In the genomic region with DNA sequence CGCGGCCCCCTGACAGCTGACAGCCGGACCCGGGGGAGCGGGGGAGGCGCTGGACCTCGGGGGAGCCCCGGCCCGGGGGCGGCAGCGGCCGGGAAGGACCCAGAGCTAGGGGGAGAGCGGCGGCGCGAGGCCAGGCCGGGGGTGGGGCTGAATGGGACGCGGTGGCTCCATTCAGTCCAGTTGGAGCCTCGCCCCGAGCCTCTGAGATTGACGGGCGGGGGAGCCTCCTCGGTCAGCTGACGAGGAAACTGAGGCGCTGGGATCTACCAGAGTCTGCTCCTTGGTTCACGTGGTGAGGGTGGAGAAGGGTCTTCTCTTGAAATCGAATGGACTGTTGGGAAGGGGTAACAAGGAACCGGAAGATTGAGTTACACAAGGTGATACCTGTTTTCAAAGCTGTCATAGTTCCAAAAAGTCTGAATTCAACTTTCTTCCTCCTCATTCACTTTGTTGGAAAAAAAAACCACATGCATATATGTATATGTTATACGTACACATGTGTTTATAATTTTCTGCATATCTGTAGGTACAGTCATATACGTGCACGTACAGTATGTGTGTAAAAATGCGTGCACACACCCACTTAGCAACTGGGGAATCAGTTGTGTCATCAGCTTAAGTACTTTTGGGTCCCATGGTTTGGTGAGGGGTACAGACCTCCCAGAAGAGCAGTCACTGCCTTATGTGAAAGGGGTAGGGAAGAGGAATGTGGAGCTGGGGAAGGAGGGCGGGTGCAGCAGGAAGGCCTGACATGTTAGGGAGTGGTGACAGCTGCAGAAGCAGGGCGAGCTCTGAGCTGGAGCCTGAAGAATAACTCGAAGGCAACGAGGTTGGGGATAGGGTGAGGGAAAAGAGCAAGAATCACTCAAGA, we compare ENCODE assay signal across 1 cellular context.
TF ChIP-seq lines count a peak whose summit lies in the region.

No MANE protein-coding gene starts in this region.

TF ChIP-seq in GM12878, 131 proteins besides CTCF, POLR2A, EP300 and RAD21:
- TF ChIP-seq LARP7 (IDR thresholded peaks at IDR 0.05) (peak; percentile 84), HDGF (IDR thresholded peaks at IDR 0.05) (0 out of 2 replicates have a peak, but pooled peaks have one; percentile 21), FOXM1 (IDR thresholded peaks at IDR 0.05; ENCODE audit: low read depth, low read length) (no peak), STAT1 (conservative IDR thresholded peaks at IDR 0.05) (0 out of 2 replicates have a peak, but pooled peaks have one; percentile 37), MEF2B (IDR thresholded peaks at IDR 0.05; ENCODE audit: partially characterized antibody, poor library complexity, severe bottlenecking) (peak; percentile 53), NR2F1 (conservative IDR thresholded peaks at IDR 0.05) (peak; percentile 55), ESRRA (IDR thresholded peaks at IDR 0.05; ENCODE audit: low read length) (no peak), BHLHE40 (IDR thresholded peaks at IDR 0.05; ENCODE audit: borderline replicate concordance in 1 of 2, low read depth in 2 of 2, low read length in 1 of 2) (0 out of 4 replicates have a peak, but pooled peaks of 1 of the 2 experiments have one; percentile 58), RB1 (IDR thresholded peaks at IDR 0.05; ENCODE audit: borderline replicate concordance) (0 out of 2 replicates have a peak, but pooled peaks have one; percentile 22), DPF2 (IDR thresholded peaks at IDR 0.05) (peak; percentile 18), BACH1 (IDR thresholded peaks at IDR 0.05; ENCODE audit: borderline replicate concordance) (0 out of 2 replicates have a peak, but pooled peaks have one; percentile 2), SMARCA5 (IDR thresholded peaks at IDR 0.05) (peak; percentile 83; the same call in 1 of the 2 replicates), EGR1 (IDR thresholded peaks at IDR 0.05; ENCODE audit: borderline replicate concordance in 1 of 2, low read depth in 2 of 2, low read length in 2 of 2) (peak in 1 of 2 experiments; percentile 86; a peak in 2 of 3 replicates), CREM (IDR thresholded peaks at IDR 0.05; ENCODE audit: low read depth) (no peak)
- TF ChIP-seq, protein P1, sequence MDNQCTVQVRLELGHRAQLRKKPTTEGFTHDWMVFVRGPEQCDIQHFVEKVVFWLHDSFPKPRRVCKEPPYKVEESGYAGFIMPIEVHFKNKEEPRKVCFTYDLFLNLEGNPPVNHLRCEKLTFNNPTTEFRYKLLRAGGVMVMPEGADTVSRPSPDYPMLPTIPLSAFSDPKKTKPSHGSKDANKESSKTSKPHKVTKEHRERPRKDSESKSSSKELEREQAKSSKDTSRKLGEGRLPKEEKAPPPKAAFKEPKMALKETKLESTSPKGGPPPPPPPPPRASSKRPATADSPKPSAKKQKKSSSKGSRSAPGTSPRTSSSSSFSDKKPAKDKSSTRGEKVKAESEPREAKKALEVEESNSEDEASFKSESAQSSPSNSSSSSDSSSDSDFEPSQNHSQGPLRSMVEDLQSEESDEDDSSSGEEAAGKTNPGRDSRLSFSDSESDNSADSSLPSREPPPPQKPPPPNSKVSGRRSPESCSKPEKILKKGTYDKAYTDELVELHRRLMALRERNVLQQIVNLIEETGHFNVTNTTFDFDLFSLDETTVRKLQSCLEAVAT (IDR thresholded peaks at IDR 0.05), result peak; percentile 75
- TF ChIP-seq, protein P2, sequence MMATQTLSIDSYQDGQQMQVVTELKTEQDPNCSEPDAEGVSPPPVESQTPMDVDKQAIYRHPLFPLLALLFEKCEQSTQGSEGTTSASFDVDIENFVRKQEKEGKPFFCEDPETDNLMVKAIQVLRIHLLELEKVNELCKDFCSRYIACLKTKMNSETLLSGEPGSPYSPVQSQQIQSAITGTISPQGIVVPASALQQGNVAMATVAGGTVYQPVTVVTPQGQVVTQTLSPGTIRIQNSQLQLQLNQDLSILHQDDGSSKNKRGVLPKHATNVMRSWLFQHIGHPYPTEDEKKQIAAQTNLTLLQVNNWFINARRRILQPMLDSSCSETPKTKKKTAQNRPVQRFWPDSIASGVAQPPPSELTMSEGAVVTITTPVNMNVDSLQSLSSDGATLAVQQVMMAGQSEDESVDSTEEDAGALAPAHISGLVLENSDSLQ (IDR thresholded peaks at IDR 0.05), result peak; percentile 50; the same call in 1 of the 2 replicates
- TF ChIP-seq, protein P3, sequence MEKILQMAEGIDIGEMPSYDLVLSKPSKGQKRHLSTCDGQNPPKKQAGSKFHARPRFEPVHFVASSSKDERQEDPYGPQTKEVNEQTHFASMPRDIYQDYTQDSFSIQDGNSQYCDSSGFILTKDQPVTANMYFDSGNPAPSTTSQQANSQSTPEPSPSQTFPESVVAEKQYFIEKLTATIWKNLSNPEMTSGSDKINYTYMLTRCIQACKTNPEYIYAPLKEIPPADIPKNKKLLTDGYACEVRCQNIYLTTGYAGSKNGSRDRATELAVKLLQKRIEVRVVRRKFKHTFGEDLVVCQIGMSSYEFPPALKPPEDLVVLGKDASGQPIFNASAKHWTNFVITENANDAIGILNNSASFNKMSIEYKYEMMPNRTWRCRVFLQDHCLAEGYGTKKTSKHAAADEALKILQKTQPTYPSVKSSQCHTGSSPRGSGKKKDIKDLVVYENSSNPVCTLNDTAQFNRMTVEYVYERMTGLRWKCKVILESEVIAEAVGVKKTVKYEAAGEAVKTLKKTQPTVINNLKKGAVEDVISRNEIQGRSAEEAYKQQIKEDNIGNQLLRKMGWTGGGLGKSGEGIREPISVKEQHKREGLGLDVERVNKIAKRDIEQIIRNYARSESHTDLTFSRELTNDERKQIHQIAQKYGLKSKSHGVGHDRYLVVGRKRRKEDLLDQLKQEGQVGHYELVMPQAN (conservative IDR thresholded peaks at IDR 0.05), result peak; percentile 39
- TF ChIP-seq, protein P4, sequence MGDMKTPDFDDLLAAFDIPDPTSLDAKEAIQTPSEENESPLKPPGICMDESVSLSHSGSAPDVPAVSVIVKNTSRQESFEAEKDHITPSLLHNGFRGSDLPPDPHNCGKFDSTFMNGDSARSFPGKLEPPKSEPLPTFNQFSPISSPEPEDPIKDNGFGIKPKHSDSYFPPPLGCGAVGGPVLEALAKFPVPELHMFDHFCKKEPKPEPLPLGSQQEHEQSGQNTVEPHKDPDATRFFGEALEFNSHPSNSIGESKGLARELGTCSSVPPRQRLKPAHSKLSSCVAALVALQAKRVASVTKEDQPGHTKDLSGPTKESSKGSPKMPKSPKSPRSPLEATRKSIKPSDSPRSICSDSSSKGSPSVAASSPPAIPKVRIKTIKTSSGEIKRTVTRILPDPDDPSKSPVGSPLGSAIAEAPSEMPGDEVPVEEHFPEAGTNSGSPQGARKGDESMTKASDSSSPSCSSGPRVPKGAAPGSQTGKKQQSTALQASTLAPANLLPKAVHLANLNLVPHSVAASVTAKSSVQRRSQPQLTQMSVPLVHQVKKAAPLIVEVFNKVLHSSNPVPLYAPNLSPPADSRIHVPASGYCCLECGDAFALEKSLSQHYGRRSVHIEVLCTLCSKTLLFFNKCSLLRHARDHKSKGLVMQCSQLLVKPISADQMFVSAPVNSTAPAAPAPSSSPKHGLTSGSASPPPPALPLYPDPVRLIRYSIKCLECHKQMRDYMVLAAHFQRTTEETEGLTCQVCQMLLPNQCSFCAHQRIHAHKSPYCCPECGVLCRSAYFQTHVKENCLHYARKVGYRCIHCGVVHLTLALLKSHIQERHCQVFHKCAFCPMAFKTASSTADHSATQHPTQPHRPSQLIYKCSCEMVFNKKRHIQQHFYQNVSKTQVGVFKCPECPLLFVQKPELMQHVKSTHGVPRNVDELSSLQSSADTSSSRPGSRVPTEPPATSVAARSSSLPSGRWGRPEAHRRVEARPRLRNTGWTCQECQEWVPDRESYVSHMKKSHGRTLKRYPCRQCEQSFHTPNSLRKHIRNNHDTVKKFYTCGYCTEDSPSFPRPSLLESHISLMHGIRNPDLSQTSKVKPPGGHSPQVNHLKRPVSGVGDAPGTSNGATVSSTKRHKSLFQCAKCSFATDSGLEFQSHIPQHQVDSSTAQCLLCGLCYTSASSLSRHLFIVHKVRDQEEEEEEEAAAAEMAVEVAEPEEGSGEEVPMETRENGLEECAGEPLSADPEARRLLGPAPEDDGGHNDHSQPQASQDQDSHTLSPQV (IDR thresholded peaks at IDR 0.05), result no peak
- TF ChIP-seq, protein P5, sequence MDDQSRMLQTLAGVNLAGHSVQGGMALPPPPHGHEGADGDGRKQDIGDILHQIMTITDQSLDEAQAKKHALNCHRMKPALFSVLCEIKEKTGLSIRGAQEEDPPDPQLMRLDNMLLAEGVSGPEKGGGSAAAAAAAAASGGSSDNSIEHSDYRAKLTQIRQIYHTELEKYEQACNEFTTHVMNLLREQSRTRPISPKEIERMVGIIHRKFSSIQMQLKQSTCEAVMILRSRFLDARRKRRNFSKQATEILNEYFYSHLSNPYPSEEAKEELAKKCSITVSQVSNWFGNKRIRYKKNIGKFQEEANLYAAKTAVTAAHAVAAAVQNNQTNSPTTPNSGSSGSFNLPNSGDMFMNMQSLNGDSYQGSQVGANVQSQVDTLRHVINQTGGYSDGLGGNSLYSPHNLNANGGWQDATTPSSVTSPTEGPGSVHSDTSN (IDR thresholded peaks at IDR 0.05; ENCODE audit: insufficient replicate concordance, low read depth, low read length), result peak; percentile 35
